Comparison of ENCODE assay signal across 1 cellular context in the genomic region with DNA sequence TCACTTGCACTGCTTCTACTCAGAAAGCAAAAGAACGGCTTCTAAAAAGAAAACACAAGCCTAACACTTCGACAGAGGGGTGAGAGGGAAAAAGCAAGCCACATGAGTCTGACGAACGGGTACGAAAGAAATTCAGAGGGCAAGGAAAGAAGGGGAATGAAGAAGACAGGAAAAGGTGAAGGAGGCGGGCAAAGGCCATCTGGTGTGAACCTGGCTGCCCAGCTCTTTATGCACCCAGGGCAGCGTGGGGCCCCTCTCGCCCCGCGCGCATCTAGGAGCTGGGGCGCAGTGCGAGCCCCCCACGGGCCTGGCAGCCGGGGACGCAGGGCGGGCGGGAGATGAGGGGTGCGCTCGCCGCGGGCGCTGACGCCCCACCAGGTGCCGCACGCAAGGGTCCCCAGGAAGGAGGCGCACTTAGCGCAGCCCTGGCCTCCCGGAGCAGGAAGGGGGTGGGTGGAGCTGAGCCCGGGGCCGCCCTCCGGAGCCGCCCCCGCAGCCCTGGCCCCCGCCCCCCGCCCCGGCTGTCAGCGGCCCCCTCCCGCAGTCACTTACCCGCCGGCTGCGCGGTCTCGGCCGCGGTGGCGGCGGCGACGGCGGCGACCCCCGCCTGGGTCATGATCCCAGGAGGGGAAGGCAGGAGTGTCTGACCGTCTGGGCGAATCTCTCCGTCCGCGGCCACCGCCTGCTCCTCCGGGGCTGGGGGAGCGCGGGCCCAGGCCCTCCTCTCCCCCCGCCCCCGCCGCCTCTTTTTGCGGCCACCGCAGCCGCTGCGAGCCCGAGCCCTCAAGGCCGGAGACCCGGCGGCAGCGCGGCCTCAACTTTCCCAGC.
TF ChIP-seq lines count a peak whose summit lies in the region.

A gene with protein sequence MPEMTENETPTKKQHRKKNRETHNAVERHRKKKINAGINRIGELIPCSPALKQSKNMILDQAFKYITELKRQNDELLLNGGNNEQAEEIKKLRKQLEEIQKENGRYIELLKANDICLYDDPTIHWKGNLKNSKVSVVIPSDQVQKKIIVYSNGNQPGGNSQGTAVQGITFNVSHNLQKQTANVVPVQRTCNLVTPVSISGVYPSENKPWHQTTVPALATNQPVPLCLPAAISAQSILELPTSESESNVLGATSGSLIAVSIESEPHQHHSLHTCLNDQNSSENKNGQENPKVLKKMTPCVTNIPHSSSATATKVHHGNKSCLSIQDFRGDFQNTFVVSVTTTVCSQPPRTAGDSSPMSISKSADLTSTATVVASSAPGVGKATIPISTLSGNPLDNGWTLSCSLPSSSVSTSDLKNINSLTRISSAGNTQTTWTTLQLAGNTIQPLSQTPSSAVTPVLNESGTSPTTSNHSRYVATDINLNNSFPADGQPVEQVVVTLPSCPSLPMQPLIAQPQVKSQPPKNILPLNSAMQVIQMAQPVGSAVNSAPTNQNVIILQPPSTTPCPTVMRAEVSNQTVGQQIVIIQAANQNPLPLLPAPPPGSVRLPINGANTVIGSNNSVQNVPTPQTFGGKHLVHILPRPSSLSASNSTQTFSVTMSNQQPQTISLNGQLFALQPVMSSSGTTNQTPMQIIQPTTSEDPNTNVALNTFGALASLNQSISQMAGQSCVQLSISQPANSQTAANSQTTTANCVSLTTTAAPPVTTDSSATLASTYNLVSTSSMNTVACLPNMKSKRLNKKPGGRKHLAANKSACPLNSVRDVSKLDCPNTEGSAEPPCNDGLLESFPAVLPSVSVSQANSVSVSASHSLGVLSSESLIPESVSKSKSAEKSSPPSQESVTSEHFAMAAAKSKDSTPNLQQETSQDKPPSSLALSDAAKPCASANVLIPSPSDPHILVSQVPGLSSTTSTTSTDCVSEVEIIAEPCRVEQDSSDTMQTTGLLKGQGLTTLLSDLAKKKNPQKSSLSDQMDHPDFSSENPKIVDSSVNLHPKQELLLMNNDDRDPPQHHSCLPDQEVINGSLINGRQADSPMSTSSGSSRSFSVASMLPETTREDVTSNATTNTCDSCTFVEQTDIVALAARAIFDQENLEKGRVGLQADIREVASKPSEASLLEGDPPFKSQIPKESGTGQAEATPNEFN (N-terminal part only) (minus strand): TSS at position 825 of the 828 bp plus-strand sequence. CDS start 21,764 bp downstream, outside the sequence.

TF ChIP-seq in endothelial cell of umbilical vein, 7 proteins besides CTCF, POLR2A, EP300 and RAD21:
- no peak for TF ChIP-seq FOS (IDR thresholded peaks at IDR 0.05; ENCODE audit: borderline replicate concordance, insufficient read depth, low read length)
- no peak for TF ChIP-seq GATA2 (IDR thresholded peaks at IDR 0.05; ENCODE audit: insufficient read depth, insufficient read length, low read depth, low read length)
- no peak for TF ChIP-seq MYC (IDR thresholded peaks at IDR 0.05; ENCODE audit: low read depth, low read length)
- TF ChIP-seq POLR2AphosphoS5 (IDR thresholded peaks at IDR 0.05; ENCODE audit: insufficient read depth, low read depth, low read length), result peak; percentile 45
- TF ChIP-seq, protein P1, sequence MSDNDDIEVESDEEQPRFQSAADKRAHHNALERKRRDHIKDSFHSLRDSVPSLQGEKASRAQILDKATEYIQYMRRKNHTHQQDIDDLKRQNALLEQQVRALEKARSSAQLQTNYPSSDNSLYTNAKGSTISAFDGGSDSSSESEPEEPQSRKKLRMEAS (IDR thresholded peaks at IDR 0.05; ENCODE audit: insufficient read depth, insufficient read length), result no peak
- TF ChIP-seq JUN (IDR thresholded peaks at IDR 0.05; ENCODE audit: borderline replicate concordance, insufficient read depth, insufficient read length, low read depth), result no peak
